Comparison of ENCODE assay signal across 25 cellular contexts in the genomic region with DNA sequence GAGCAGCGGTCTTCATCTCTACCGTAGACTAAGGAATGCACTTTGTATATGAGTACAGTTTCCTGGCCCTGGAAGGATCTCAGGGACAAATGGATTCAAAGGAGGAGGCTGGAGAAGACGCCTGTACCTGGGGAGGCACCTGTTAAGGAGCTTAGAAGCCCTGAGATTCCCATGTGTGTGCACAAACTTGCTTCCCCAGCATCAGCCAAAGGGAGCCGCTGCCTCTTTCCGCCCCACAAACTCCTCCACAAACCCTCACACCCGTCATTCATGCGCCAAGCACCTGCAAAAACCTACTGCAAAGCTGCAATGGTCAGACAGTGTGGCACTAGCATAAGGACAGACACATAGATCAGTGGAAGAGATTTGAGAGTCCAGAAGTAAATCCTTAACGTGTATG.
"Had no signal": no experiment of that assay in that cellular context is flagged by ENCODE, and none has a peak within 500 bp of the region (broad histone marks: within the 10 kb centered on the region; RNA-seq: fewer than 3 reads in every experiment).

No MANE protein-coding gene starts in this region.

- H3K27me3 ChIP-seq: testis had no signal

- H3K27ac ChIP-seq: breast epithelium, esophagus muscularis mucosa, foreskin keratinocyte, heart left ventricle, testis, transverse colon, uterus had no signal

- H3K9me3 Mint-ChIP-seq: T-cell; T-helper 2 cell treated with Interferon-gamma antibody and Interleukin-4, amounts not matched to agents 5 μg/mL and 100 μg/mL, for 36 hours had no signal

- DNase-seq: activated CD4-positive, alpha-beta T cell treated with anti-CD3 and anti-CD28 coated beads for 48 hours; activated CD4-positive, alpha-beta T cell treated with anti-CD3 and anti-CD28 coated beads, Interleukin-2, amount 50 U/mL, for 48 hours; activated CD8-positive, alpha-beta memory T cell treated with anti-CD3 and anti-CD28 coated beads for 24 hours; activated effector memory CD4-positive, alpha-beta T cell treated with Interleukin-2 at 50 U/mL for 16 hours; activated naive CD4-positive, alpha-beta T cell treated with Interleukin-2 at 50 U/mL for 16 hours; central memory CD4-positive, alpha-beta T cell; foreskin keratinocyte; heart left ventricle; left colon; naive B cell; posterior cingulate gyrus; right cardiac atrium; stimulated activated CD4-positive, alpha-beta T cell treated with anti-CD3 and anti-CD28 coated beads, Interleukin-12 subunit alpha, Interleukin-12 subunit beta, amount 100 ng/mL, for 4 hours; stimulated activated CD4-positive, alpha-beta T cell treated with anti-CD3 and anti-CD28 coated beads, Interleukin-4, amount 100 ng/mL, for 1 hour; stimulated activated naive CD8-positive, alpha-beta T cell treated with anti-CD3 and anti-CD28 coated beads, Interleukin-15, Interleukin-2, amounts not matched to agents 100 U/mL and 50 U/mL, for 24 hours; T-cell; testis; transverse colon; uterus had no signal

- H3K36me3 Mint-ChIP-seq: activated naive CD8-positive, alpha-beta T cell; mesothelial cell of epicardium; naive B cell; T-cell had no signal

- H3K4me1 ChIP-seq: breast epithelium, foreskin keratinocyte, uterus had no signal

- H3K27ac Mint-ChIP-seq: activated naive CD8-positive, alpha-beta T cell; mesothelial cell of epicardium; naive B cell; T-cell; T-helper 2 cell treated with Interferon-gamma antibody and Interleukin-4, amounts not matched to agents 5 μg/mL and 100 μg/mL, for 36 hours had no signal

- ATAC-seq: activated CD4-positive, CD25-positive, alpha-beta regulatory T cell treated with anti-CD3 and anti-CD28 coated beads, Interleukin-2, amount 50 U/mL, for 24 hours; foreskin keratinocyte; heart left ventricle; left colon; right cardiac atrium; stimulated activated naive CD8-positive, alpha-beta T cell treated with anti-CD3 and anti-CD28 coated beads, Interleukin-15, Interleukin-2, amounts not matched to agents 100 U/mL and 50 U/mL, for 24 hours; T-cell had no signal

- H3K9me3 ChIP-seq: breast epithelium, esophagus muscularis mucosa, heart left ventricle, testis, transverse colon, uterus had no signal

- H3K36me3 ChIP-seq: breast epithelium, esophagus muscularis mucosa, heart left ventricle, transverse colon, uterus had no signal

- H3K4me3 Mint-ChIP-seq: activated naive CD8-positive, alpha-beta T cell; mesothelial cell of epicardium; T-helper 2 cell treated with Interferon-gamma antibody and Interleukin-4, amounts not matched to agents 5 μg/mL and 100 μg/mL, for 36 hours had no signal

- H3K4me3 ChIP-seq: uterus had no signal
